Comparison of ENCODE assay signal across 16 cellular contexts in genomic region chr16:31711344-31711845, GRCh38.
DNase-seq lines count a peak whose midpoint lies in the region; ATAC-seq, FAIRE-seq and TF ChIP-seq lines count a peak whose summit lies in the region.
"Had no signal": no experiment of that assay in that cellular context is flagged by ENCODE, and none has a peak within 500 bp of the region (broad histone marks: within the 10 kb centered on the region; RNA-seq: fewer than 3 reads in every experiment).

No MANE protein-coding gene starts in this region.

- H3K36me3 ChIP-seq in H7 (replicated peaks; ENCODE audit: control insufficient read depth, insufficient read depth, low read length) (peaks cover 15% of the 10 kb centered on the region), GM12878 (ENCODE audit: control insufficient read depth in 2 of 2, insufficient read depth in 2 of 2, low read length in 1 of 2) (peaks cover 11 to 18% of the 10 kb centered on the region in 2 experiments)

- SMC1A ChIA-PET in GM12878 (lab: Charles Lee; ENCODE audit: uncharacterized antibody, unreplicated experiment) = interaction anchor here (2.2 kb wide), 1 partner anchor 10 kb away, joined by 6 read pairs; no protein-coding TSS in a partner anchor

- no peak overlapping the region for H3K9ac ChIP-seq in GM12878 (ENCODE audit: control insufficient read depth, insufficient read depth, low read length)

- H3K4me3 Mint-ChIP-seq in activated T-cell treated with anti-CD3 and anti-CD28 coated beads, Interleukin-2, amount 50 U/mL, for 4 hours = peak overlapping the region; percentile 29
- H3K4me3 Mint-ChIP-seq in activated T-cell treated with anti-CD3 and anti-CD28 coated beads, Interleukin-2, amount 50 U/mL, for 24 hours = no peak overlapping the region
- H3K4me3 Mint-ChIP-seq in stimulated activated effector memory CD8-positive, alpha-beta T cell treated with anti-CD3 and anti-CD28 coated beads, Interleukin-12 subunit alpha, Interleukin-12 subunit beta, amount 100 ng/mL, for 72 hours = peak overlapping the region; percentile 12

- H3K27ac ChIP-seq in GM12878 (ENCODE audit: control insufficient read depth, insufficient read depth) = no peak overlapping the region
- H3K27ac ChIP-seq: prostate gland, spleen had no signal

- no peak for TF ChIP-seq RAD21 in GM12878 (IDR thresholded peaks at IDR 0.05; ENCODE audit: insufficient read depth, low read depth, low read length)

- DNase-seq in activated T-cell treated with anti-CD3 and anti-CD28 coated beads, Interleukin-2, amount 50 U/mL, for 4 hours = no peak
- no peak for DNase-seq in activated T-cell treated with anti-CD3 and anti-CD28 coated beads, Interleukin-2, amount 50 U/mL, for 24 hours
- peak; percentile 38 for DNase-seq in H7
- DNase-seq in GM12878 (ENCODE audit: low read depth, low spot score) = no peak
- no peak for DNase-seq in stimulated activated effector memory CD8-positive, alpha-beta T cell treated with anti-CD3 and anti-CD28 coated beads, Interleukin-12 subunit alpha, Interleukin-12 subunit beta, amount 100 ng/mL, for 72 hours (ENCODE audit: low spot score in 2 of 2)
- no peak for DNase-seq in posterior vena cava (ENCODE audit: low spot score)
- no peak for DNase-seq in NK-92 treated with Interleukin-12 subunit alpha and Interleukin-12 subunit beta, amount 100 ng/mL, for 24 hours (lab: John Stamatoyannopoulos, UW)
- DNase-seq: activated B cell treated with CpG ODN at 0.5 μM for 24 hours; effector CD4-positive, alpha-beta T cell; left colon; NCI-H2029 treated with DMSO at 0.1 percent for 48 hours; spleen; stimulated activated naive CD8-positive, alpha-beta T cell treated with anti-CD3 and anti-CD28 coated beads, Interleukin-15, Interleukin-2, amounts not matched to agents 100 U/mL and 50 U/mL, for 24 hours; SW 1271 had no signal

- peaks cover 30% of the 10 kb centered on the region for H3K79me2 ChIP-seq in GM12878 (ENCODE audit: control insufficient read depth, insufficient read depth, low read length)

- TF ChIP-seq EP300 in GM12878 (IDR thresholded peaks at IDR 0.05; ENCODE audit: borderline replicate concordance in 1 of 2, control insufficient read depth in 1 of 2, low read depth in 2 of 2, low read length in 2 of 2) = no peak

- H3K4me1 Mint-ChIP-seq in activated T-cell treated with anti-CD3 and anti-CD28 coated beads, Interleukin-2, amount 50 U/mL, for 4 hours (ENCODE audit: low read depth) = peaks cover 40% of the 10 kb centered on the region
- peaks cover 60% of the 10 kb centered on the region for H3K4me1 Mint-ChIP-seq in activated T-cell treated with anti-CD3 and anti-CD28 coated beads, Interleukin-2, amount 50 U/mL, for 24 hours (ENCODE audit: low read depth)
- H3K4me1 Mint-ChIP-seq in stimulated activated effector memory CD8-positive, alpha-beta T cell treated with anti-CD3 and anti-CD28 coated beads, Interleukin-12 subunit alpha, Interleukin-12 subunit beta, amount 100 ng/mL, for 72 hours = peaks cover 63% of the 10 kb centered on the region

- BruUV-seq in GM12878 (replicated peaks; lab: Mats Ljungman, UMichigan) = no TSS peak

- intact Hi-C loops in GM12878 (cut with micrococcal nuclease; ENCODE audit: unreplicated experiment) = loop anchor here (5.0 kb wide), 1 partner anchor 204 kb away; the partner anchor contains the start of gene RUSF1
- intact Hi-C loops in posterior vena cava (cut with DNase I) = loop anchor here in 1 of 2 donors (5.0 kb wide), 1 partner anchor 574 kb away; the partner anchor contains the start of gene PRSS8

- no peaks in the 10 kb centered on the region for H3K9me3 Mint-ChIP-seq in activated T-cell treated with anti-CD3 and anti-CD28 coated beads, Interleukin-2, amount 50 U/mL, for 4 hours
- peaks cover 4% of the 10 kb centered on the region for H3K9me3 Mint-ChIP-seq in activated T-cell treated with anti-CD3 and anti-CD28 coated beads, Interleukin-2, amount 50 U/mL, for 24 hours
- no peaks in the 10 kb centered on the region for H3K9me3 Mint-ChIP-seq in stimulated activated effector memory CD8-positive, alpha-beta T cell treated with anti-CD3 and anti-CD28 coated beads, Interleukin-12 subunit alpha, Interleukin-12 subunit beta, amount 100 ng/mL, for 72 hours
- H3K9me3 Mint-ChIP-seq: activated B cell treated with CpG ODN at 0.5 μM for 24 hours had no signal

- H3K4me1 ChIP-seq in GM12878 (ENCODE audit: control insufficient read depth, insufficient read depth, low read length) = peaks cover 6% of the 10 kb centered on the region
- H3K4me1 ChIP-seq: prostate gland had no signal

- CTCF ChIA-PET in GM12878 (lab: Yijun Ruan, JAX) = interaction anchor here (1.3 to 5.1 kb wide), 2 partner anchors 10 to 251 kb away, joined by 5 to 45 read pairs; no protein-coding TSS in a partner anchor

- peak; percentile 39; the same call in 1 of the 2 replicates for TF ChIP-seq POLR2A in GM12878 (IDR thresholded peaks at IDR 0.05; ENCODE audit: low read depth, low read length)

- no peak for TF ChIP-seq CTCF in GM12878 (IDR thresholded peaks at IDR 0.05 in 2 of 3, conservative IDR thresholded peaks at IDR 0.05 in 1 of 3; ENCODE audit: control insufficient read depth in 2 of 3, extremely low read depth in 1 of 3, insufficient read depth in 1 of 3, low read depth in 3 of 3, low read length in 3 of 3)

- H3K4me3 ChIP-seq in H7 (ENCODE audit: insufficient read depth, low read depth, low read length) (no peak overlapping the region), GM12878 (no peak overlapping the region)
- H3K4me3 ChIP-seq: prostate gland, spleen had no signal

- H3K27me3 ChIP-seq in H7 (ENCODE audit: control insufficient read depth, insufficient read depth, low read length) = no peaks in the 10 kb centered on the region
- no peaks in the 10 kb centered on the region for H3K27me3 ChIP-seq in GM12878 (replicated peaks in 1 of 2; ENCODE audit: control insufficient read depth in 2 of 2, insufficient read depth in 2 of 2, low read length in 1 of 2)
- H3K27me3 ChIP-seq: spleen had no signal

- POLR2A ChIA-PET in GM12878 (lab: Charles Lee) = interaction anchor here (0.6 to 4.3 kb wide), 4 partner anchors 9 to 1925 kb away, joined by 3 to 32 read pairs (median 7); no protein-coding TSS in a partner anchor

- RAD21 ChIA-PET in GM12878 (lab: Charles Lee; ENCODE audit: unreplicated experiment) = interaction anchor here (1.9 kb wide), 1 partner anchor 9 kb away, joined by 6 read pairs; no protein-coding TSS in a partner anchor

- in situ Hi-C loops in GM12878 (cut with MboI) = loop anchor here (5.0 to 10.0 kb wide), 2 partner anchors 161 to 757 kb away; partner anchors contain the start of genes SETD1A and ZNF267

- H2AFZ ChIP-seq in GM12878 (ENCODE audit: control insufficient read depth, low read depth, low read length) = no peak overlapping the region

- H3K36me3 Mint-ChIP-seq in activated T-cell treated with anti-CD3 and anti-CD28 coated beads, Interleukin-2, amount 50 U/mL, for 4 hours (ENCODE audit: insufficient read depth) = peaks cover 30% of the 10 kb centered on the region
- H3K36me3 Mint-ChIP-seq in activated T-cell treated with anti-CD3 and anti-CD28 coated beads, Interleukin-2, amount 50 U/mL, for 24 hours (ENCODE audit: low read depth) = peaks cover 69% of the 10 kb centered on the region
- peaks cover 72% of the 10 kb centered on the region for H3K36me3 Mint-ChIP-seq in stimulated activated effector memory CD8-positive, alpha-beta T cell treated with anti-CD3 and anti-CD28 coated beads, Interleukin-12 subunit alpha, Interleukin-12 subunit beta, amount 100 ng/mL, for 72 hours

- H4K20me1 ChIP-seq in GM12878 (ENCODE audit: control insufficient read depth, insufficient read depth) = no peaks in the 10 kb centered on the region

- H3K27me3 Mint-ChIP-seq in activated T-cell treated with anti-CD3 and anti-CD28 coated beads, Interleukin-2, amount 50 U/mL, for 4 hours (ENCODE audit: low read depth) = no peaks in the 10 kb centered on the region
- no peaks in the 10 kb centered on the region for H3K27me3 Mint-ChIP-seq in activated T-cell treated with anti-CD3 and anti-CD28 coated beads, Interleukin-2, amount 50 U/mL, for 24 hours
- H3K27me3 Mint-ChIP-seq: activated B cell treated with CpG ODN at 0.5 μM for 24 hours had no signal

- WGBS in GM12878 (ENCODE audit: insufficient coverage, insufficient replicate concordance, low lambda C conversion rate, missing lambda C conversion rate) = 78% methylated on average over 7 of the region's 7 CpGs

- no peak for FAIRE-seq in GM12878 (lab: Jason Lieb, UNC)

- H3K4me2 ChIP-seq in GM12878 (ENCODE audit: control insufficient read depth, insufficient read depth) = no peak overlapping the region

- no peaks in the 10 kb centered on the region; the same call in 2 of the 3 replicates for H3K9me3 ChIP-seq in GM12878 (replicated peaks; ENCODE audit: control insufficient read depth, insufficient read depth, low read length)
- H3K9me3 ChIP-seq: prostate gland, spleen had no signal

- no peak overlapping the region for H3K27ac Mint-ChIP-seq in activated T-cell treated with anti-CD3 and anti-CD28 coated beads, Interleukin-2, amount 50 U/mL, for 24 hours
- peak overlapping the region; percentile 42 for H3K27ac Mint-ChIP-seq in stimulated activated effector memory CD8-positive, alpha-beta T cell treated with anti-CD3 and anti-CD28 coated beads, Interleukin-12 subunit alpha, Interleukin-12 subunit beta, amount 100 ng/mL, for 72 hours
- H3K27ac Mint-ChIP-seq: activated B cell treated with CpG ODN at 0.5 μM for 24 hours had no signal

- ATAC-seq in activated T-cell treated with anti-CD3 and anti-CD28 coated beads, Interleukin-2, amount 50 U/mL, for 4 hours = no peak
- ATAC-seq in GM12878 (no peak), GM19324 (IDR thresholded peaks at IDR 0.05; ENCODE audit: low FRiP score, unreplicated experiment) (no peak)
- ATAC-seq in stimulated activated effector memory CD8-positive, alpha-beta T cell treated with anti-CD3 and anti-CD28 coated beads, Interleukin-12 subunit alpha, Interleukin-12 subunit beta, amount 100 ng/mL, for 72 hours = no peak
- ATAC-seq: left colon; stimulated activated naive CD8-positive, alpha-beta T cell treated with anti-CD3 and anti-CD28 coated beads, Interleukin-15, Interleukin-2, amounts not matched to agents 100 U/mL and 50 U/mL, for 24 hours had no signal

TF ChIP-seq in GM12878, 131 proteins besides CTCF, POLR2A, EP300 and RAD21 (continues in another document):
- no peak for TF ChIP-seq LARP7 (IDR thresholded peaks at IDR 0.05)
- no peak for TF ChIP-seq MYC (IDR thresholded peaks at IDR 0.05; ENCODE audit: insufficient read depth, insufficient read length, insufficient replicate concordance, low read length, severe bottlenecking)
- TF ChIP-seq CHD4 (IDR thresholded peaks at IDR 0.05) = no peak
- no peak for TF ChIP-seq ZNF274 (IDR thresholded peaks at IDR 0.05; ENCODE audit: insufficient read depth, insufficient read length)
- no peak for TF ChIP-seq PBX3 (IDR thresholded peaks at IDR 0.05; ENCODE audit: insufficient replicate concordance, low read depth, low read length)
